Comparison of ENCODE assay signal across 20 cellular contexts in the genomic region with DNA sequence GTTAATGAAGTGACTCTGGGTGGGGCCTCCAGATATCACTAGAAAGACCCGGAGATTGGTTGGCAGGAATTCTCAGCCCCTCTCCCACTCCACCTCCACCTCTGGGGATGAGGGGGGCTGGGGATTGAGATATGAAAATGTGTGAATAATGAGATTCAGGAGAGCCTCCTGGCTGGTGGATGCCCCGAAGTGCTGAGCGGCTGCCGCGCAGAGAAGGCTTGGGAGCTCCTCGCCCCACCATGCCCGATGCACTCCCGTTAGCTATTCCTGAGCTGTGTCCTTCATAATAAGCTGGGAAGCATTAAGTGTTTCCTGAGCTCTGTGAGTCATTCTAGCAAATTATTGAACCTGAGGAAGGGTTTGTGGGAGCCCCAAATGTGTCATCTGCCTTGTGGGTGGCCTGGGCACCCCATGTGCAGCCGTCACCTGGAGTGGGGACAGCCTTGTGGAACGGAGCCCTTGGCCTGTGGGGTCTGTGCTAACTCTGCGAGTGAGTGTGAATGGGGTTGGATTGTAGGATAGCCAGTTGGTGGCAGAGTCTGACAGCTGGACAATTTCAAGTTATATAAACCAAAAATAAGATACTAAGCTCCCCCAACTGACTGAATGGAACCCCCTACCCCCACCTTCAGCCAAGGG.
"Had no signal": no experiment of that assay in that cellular context is flagged by ENCODE, and none has a peak within 500 bp of the region (broad histone marks: within the 10 kb centered on the region; RNA-seq: fewer than 3 reads in every experiment).

No MANE protein-coding gene starts in this region.

- DNase-seq: activated CD4-positive, CD25-positive, alpha-beta regulatory T cell; activated CD8-positive, alpha-beta memory T cell treated with anti-CD3 and anti-CD28 coated beads, Interleukin-2, amount 50 U/mL, for 4 hours; brain microvascular endothelial cell; NCI-H1092 treated with DMSO at 0.1 percent for 48 hours; NCI-H1417 treated with DMSO at 0.1 percent for 48 hours; NCI-H1694; NCI-H2029; NCI-H2107; NCI-H2171 treated with DMSO at 0.1 percent for 48 hours; NCI-H345; NCI-H69; PC-3; SIG-M5; T-helper 17 cell had no signal

- H3K36me3 ChIP-seq: brain microvascular endothelial cell, cardiac muscle cell, MG63 had no signal

- ATAC-seq: activated CD8-positive, alpha-beta T cell treated with anti-CD3 and anti-CD28 coated beads for 36 hours; activated T-cell treated with anti-CD3 and anti-CD28 coated beads, Interleukin-2, amount 50 U/mL, for 72 hours; PC-3; T-helper 17 cell had no signal

- H3K27ac ChIP-seq: brain microvascular endothelial cell, cardiac muscle cell, KMS-11, VCaP had no signal

- H3K9me3 ChIP-seq: MG63 had no signal

- H3K27me3 ChIP-seq: brain microvascular endothelial cell, cardiac muscle cell, MG63 had no signal

- H3K4me3 ChIP-seq: cardiac muscle cell, MG63 had no signal

- H3K9ac ChIP-seq: KMS-11 had no signal

- H3K4me2 ChIP-seq: KMS-11 had no signal
